ENCODE assay signal across 10 cellular contexts in genomic region chr6:45078432-45078831, GRCh38.
"Had no signal": no experiment of that assay in that cellular context is flagged by ENCODE, and none has a peak within 500 bp of the region (broad histone marks: within the 10 kb centered on the region; RNA-seq: fewer than 3 reads in every experiment).

No MANE protein-coding gene starts in this region.

- DNase-seq: H9, HCEC 1CT, HFFc6, KBM-7 had no signal

- H3K4me1 Mint-ChIP-seq: GM23338, H9, IgD-negative memory B cell had no signal

- H3K27ac Mint-ChIP-seq: GM23338, H9, HFFc6, IgD-negative memory B cell had no signal

- H3K9ac ChIP-seq: KMS-11 had no signal

- H3K27ac ChIP-seq: KMS-11 had no signal

- FAIRE-seq: H1, H54, HTR-8/SVneo had no signal

- H3K4me3 ChIP-seq: GM23338 had no signal

- H2AFZ ChIP-seq: GM23338 had no signal

- H3K27me3 Mint-ChIP-seq: IgD-negative memory B cell had no signal

- H3K4me3 Mint-ChIP-seq: GM23338, H9, HFFc6, IgD-negative memory B cell had no signal

- H3K4me2 ChIP-seq: GM23338, KMS-11 had no signal
